Comparison of ENCODE assay signal across 8 cellular contexts in genomic region chr16:66844342-66845079, GRCh38. TPM values are rescaled to one million over a fixed set of nuclear protein-coding genes. Genes with fewer than 3 reads are reported as not detected.
DNase-seq lines count a peak whose midpoint lies in the region; ATAC-seq and TF ChIP-seq lines count a peak whose summit lies in the region.

Gene CA7, plus strand, starts transcription at chr16:66844414. Its CDS starts 74 bp downstream, at chr16:66844488.

- CTCF ChIA-PET in activated CD8-positive, alpha-beta memory T cell treated with anti-CD3 and anti-CD28 coated beads, Interleukin-2, amount 10 ng/mL, durations not matched to agents 7 days and 5 days (lab: Charles Lee) = interaction anchor here (2.5 to 5.4 kb wide), 2 partner anchors 14 to 23 kb away, joined by 12 to 47 read pairs; partner anchors contain the start of gene NAE1

- H3K4me3 ChIP-seq in lung (no peak within 1 kb of the TSS), thyroid gland (replicated peaks in 1 of 3) (peak within 1 kb of the TSS in 2 of 3 donors; percentile 27)

- H3K36me3 ChIP-seq in lung (ENCODE audit: control insufficient read depth in 2 of 2, insufficient read depth in 2 of 2, low read length in 2 of 2) (no peaks in the 10 kb centered on the region), thyroid gland (no peaks in the 10 kb centered on the region)

- H3K4me1 ChIP-seq in lung (ENCODE audit: control insufficient read depth in 2 of 2, insufficient read depth in 2 of 2, low read length in 2 of 2) (peaks cover 0 to 9% of the 10 kb centered on the region in 2 donors), thyroid gland (peaks cover 10 to 12% of the 10 kb centered on the region in 2 donors)

- DNase-seq in activated CD8-positive, alpha-beta memory T cell treated with anti-CD3 and anti-CD28 coated beads, Interleukin-2, amount 10 ng/mL, durations not matched to agents 7 days and 5 days = no peak
- no peak for DNase-seq in activated CD8-positive, alpha-beta memory T cell treated with anti-CD3 and anti-CD28 coated beads for 24 hours
- DNase-seq in lung (ENCODE audit: low spot score) (no peak), thyroid gland (peak in 1 of 2 donors; percentile 33), DMS79 treated with DMSO at 0.1 percent for 48 hours (lab: John Stamatoyannopoulos, UW) (no peak)

- H3K27ac ChIP-seq in lung (ENCODE audit: low read depth in 1 of 2, low read length in 1 of 2) = no peak within 1 kb of the TSS
- H3K27ac ChIP-seq in thyroid gland = no peak within 1 kb of the TSS

- no peak for TF ChIP-seq POLR2A in thyroid gland (IDR thresholded peaks at IDR 0.05)

- no peaks in the 10 kb centered on the region for H3K36me3 Mint-ChIP-seq in activated CD8-positive, alpha-beta memory T cell treated with anti-CD3 and anti-CD28 coated beads, Interleukin-2, amount 10 ng/mL, durations not matched to agents 7 days and 5 days
- no peaks in the 10 kb centered on the region for H3K36me3 Mint-ChIP-seq in dendritic cell treated with granulocyte-macrophage colony-stimulating factor and Interleukin-4, amounts not matched to agents 40 ng/mL and 50 ng/mL, for 4 days (ENCODE audit: low read depth)

- H3K27me3 Mint-ChIP-seq in activated CD8-positive, alpha-beta memory T cell treated with anti-CD3 and anti-CD28 coated beads, Interleukin-2, amount 10 ng/mL, durations not matched to agents 7 days and 5 days = peaks cover 50% of the 10 kb centered on the region
- peaks cover 71% of the 10 kb centered on the region for H3K27me3 Mint-ChIP-seq in dendritic cell treated with granulocyte-macrophage colony-stimulating factor and Interleukin-4, amounts not matched to agents 40 ng/mL and 50 ng/mL, for 4 days

- no peak within 1 kb of the TSS for H3K27ac Mint-ChIP-seq in activated CD8-positive, alpha-beta memory T cell treated with anti-CD3 and anti-CD28 coated beads, Interleukin-2, amount 10 ng/mL, durations not matched to agents 7 days and 5 days
- H3K27ac Mint-ChIP-seq in dendritic cell treated with granulocyte-macrophage colony-stimulating factor and Interleukin-4, amounts not matched to agents 40 ng/mL and 50 ng/mL, for 4 days = no peak within 1 kb of the TSS

- H3K27me3 ChIP-seq in lung (ENCODE audit: control insufficient read depth, insufficient read depth) (no peaks in the 10 kb centered on the region), thyroid gland (peaks cover 7% of the 10 kb centered on the region)

- no peaks in the 10 kb centered on the region for H3K9me3 Mint-ChIP-seq in activated CD8-positive, alpha-beta memory T cell treated with anti-CD3 and anti-CD28 coated beads, Interleukin-2, amount 10 ng/mL, durations not matched to agents 7 days and 5 days (ENCODE audit: low read depth)
- no peaks in the 10 kb centered on the region for H3K9me3 Mint-ChIP-seq in dendritic cell treated with granulocyte-macrophage colony-stimulating factor and Interleukin-4, amounts not matched to agents 40 ng/mL and 50 ng/mL, for 4 days

- peak within 1 kb of the TSS; percentile 36 for H3K4me3 Mint-ChIP-seq in activated CD8-positive, alpha-beta memory T cell treated with anti-CD3 and anti-CD28 coated beads, Interleukin-2, amount 10 ng/mL, durations not matched to agents 7 days and 5 days
- peak within 1 kb of the TSS; percentile 68 for H3K4me3 Mint-ChIP-seq in dendritic cell treated with granulocyte-macrophage colony-stimulating factor and Interleukin-4, amounts not matched to agents 40 ng/mL and 50 ng/mL, for 4 days

- peak; percentile 39 for ATAC-seq in activated CD8-positive, alpha-beta memory T cell treated with anti-CD3 and anti-CD28 coated beads, Interleukin-2, amount 10 ng/mL, durations not matched to agents 7 days and 5 days
- ATAC-seq in lung (ENCODE audit: insufficient read depth, low FRiP score) = peak; percentile 9
- no peak for ATAC-seq in GM18861 (IDR thresholded peaks at IDR 0.05; ENCODE audit: unreplicated experiment)
- no peak for ATAC-seq in HG02798 (IDR thresholded peaks at IDR 0.05; ENCODE audit: poor library complexity, unreplicated experiment)

- WGBS in lung, 2 donors = 1 to 2% methylated on average over 62 to 79 of the region's 79 CpGs
- WGBS in thyroid gland, 2 donors = 0% methylated on average over 19 of the region's 79 CpGs; no CpG with 5 or more reads in 1 of the 2 donors

- peaks cover 20% of the 10 kb centered on the region for H3K4me1 Mint-ChIP-seq in activated CD8-positive, alpha-beta memory T cell treated with anti-CD3 and anti-CD28 coated beads, Interleukin-2, amount 10 ng/mL, durations not matched to agents 7 days and 5 days
- H3K4me1 Mint-ChIP-seq in dendritic cell treated with granulocyte-macrophage colony-stimulating factor and Interleukin-4, amounts not matched to agents 40 ng/mL and 50 ng/mL, for 4 days (ENCODE audit: low read depth) = peaks cover 27% of the 10 kb centered on the region

- H3K9me3 ChIP-seq in lung (ENCODE audit: control insufficient read depth in 2 of 2, insufficient read depth in 1 of 2, low read length in 1 of 2) (peaks cover 0 to 3% of the 10 kb centered on the region in 2 donors), thyroid gland (no peaks in the 10 kb centered on the region)

- intact Hi-C loops in dendritic cell treated with granulocyte-macrophage colony-stimulating factor and Interleukin-4, amounts not matched to agents 40 ng/mL and 50 ng/mL, for 4 days (cut with micrococcal nuclease) = no loop called here
- intact Hi-C loops in thyroid gland (cut with DNase I) = no loop called here

- TF ChIP-seq CTCF in lung (IDR thresholded peaks at IDR 0.05; ENCODE audit: control extremely low read depth, extremely low read depth) (no peak), thyroid gland (IDR thresholded peaks at IDR 0.05) (no peak)

RNA-seq across cellular contexts. Expression of gene CA7, which starts in this region (rescaled TPM):
- not detected for total RNA-seq in activated CD8-positive, alpha-beta memory T cell treated with anti-CD3 and anti-CD28 coated beads, Interleukin-2, amount 10 ng/mL, durations not matched to agents 7 days and 5 days
- total RNA-seq in lung = not detected
- polyA plus RNA-seq in lung = not detected
- total RNA-seq in thyroid gland = under 1 TPM in 1 of 4 donors, not detected in 3; 0.46 TPM

Comparison
In these comparisons a context has a peak if more than half of its experiments do, and no peak if none do; other contexts are left out.
1. Peak in ATAC-seq in activated CD8-positive, alpha-beta memory T cell treated with anti-CD3 and anti-CD28 coated beads, Interleukin-2, amount 10 ng/mL, durations not matched to agents 7 days and 5 days; RNA of the gene not detected or under 1 TPM.
2. Peak in ATAC-seq in lung; RNA of the gene not detected or under 1 TPM.